In the genomic region with DNA sequence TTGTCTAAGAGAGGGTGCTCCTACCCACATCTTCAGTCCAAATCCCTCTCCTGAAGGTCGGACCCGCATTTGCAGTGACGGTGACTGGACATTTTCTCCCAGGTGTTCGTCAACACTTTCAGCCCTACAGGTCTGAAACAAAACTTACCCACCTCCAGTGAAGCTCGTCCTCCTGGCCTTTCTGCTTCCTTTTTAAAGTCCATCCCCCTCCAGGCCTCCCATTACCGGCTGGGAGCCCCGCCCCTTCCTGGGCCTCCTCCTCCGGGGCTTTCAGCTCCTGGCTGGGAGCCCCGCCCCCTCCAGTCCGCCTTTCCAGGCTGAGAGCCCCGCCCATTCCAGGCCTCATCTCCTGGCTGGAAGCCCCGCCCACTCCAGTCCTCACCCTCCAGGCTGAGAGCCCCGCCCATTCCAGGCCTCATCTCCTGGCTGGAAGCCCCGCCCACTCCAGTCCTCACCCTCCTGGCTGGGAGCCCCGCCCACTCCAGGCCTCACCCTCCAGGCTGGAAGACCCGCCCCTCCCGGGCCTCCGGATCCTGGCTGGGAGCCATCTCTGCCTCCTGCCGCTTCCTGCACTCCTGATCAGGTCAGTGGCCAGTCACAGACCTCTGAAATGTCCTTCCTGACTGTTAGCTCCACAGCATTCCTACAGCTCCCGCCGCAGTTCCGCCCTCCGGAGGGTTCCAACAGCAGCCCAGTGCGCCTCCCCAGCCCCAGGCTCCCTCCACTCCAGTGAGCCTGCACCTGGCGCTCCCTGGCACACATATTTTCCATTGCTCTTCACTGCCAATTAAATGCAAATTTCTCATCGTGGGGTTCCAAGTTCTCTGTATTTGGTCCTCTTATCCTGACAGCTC, we compare ENCODE assay signal across 1 cellular context.
TF ChIP-seq lines count a peak whose summit lies in the region.

No MANE protein-coding gene starts in this region.

TF ChIP-seq in HEK293, 187 proteins besides CTCF, POLR2A, EP300 and RAD21 (continued from another document and continues in another):
- TF ChIP-seq ZNF692 (tag by site-specific recombination; IDR thresholded peaks at IDR 0.05) = 0 out of 2 replicates have a peak, but pooled peaks have one; percentile 12
- peak; percentile 57; the same call in 1 of the 2 replicates for TF ChIP-seq ZNF2 (tag by site-specific recombination; IDR thresholded peaks at IDR 0.05)
- TF ChIP-seq KLF1 (tag by site-specific recombination; IDR thresholded peaks at IDR 0.05) = peak; percentile 60
- peak; percentile 50; the same call in 1 of the 2 replicates for TF ChIP-seq ZEB2 (tag by site-specific recombination; IDR thresholded peaks at IDR 0.05)
- TF ChIP-seq ZBTB20 (tag by site-specific recombination; IDR thresholded peaks at IDR 0.05) = peak; percentile 40; the same call in 1 of the 2 replicates
- TF ChIP-seq, protein P1, sequence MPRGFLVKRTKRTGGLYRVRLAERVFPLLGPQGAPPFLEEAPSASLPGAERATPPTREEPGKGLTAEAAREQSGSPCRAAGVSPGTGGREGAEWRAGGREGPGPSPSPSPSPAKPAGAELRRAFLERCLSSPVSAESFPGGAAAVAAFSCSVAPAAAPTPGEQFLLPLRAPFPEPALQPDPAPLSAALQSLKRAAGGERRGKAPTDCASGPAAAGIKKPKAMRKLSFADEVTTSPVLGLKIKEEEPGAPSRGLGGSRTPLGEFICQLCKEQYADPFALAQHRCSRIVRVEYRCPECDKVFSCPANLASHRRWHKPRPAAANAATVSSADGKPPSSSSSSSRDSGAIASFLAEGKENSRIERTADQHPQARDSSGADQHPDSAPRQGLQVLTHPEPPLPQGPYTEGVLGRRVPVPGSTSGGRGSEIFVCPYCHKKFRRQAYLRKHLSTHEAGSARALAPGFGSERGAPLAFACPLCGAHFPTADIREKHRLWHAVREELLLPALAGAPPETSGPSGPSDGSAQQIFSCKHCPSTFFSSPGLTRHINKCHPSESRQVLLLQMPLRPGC (tag by site-specific recombination; IDR thresholded peaks at IDR 0.05) = no peak
- TF ChIP-seq TCF7L2 (IDR thresholded peaks at IDR 0.05; ENCODE audit: borderline replicate concordance, low read depth, low read length) = no peak
- 0 out of 2 replicates have a peak, but pooled peaks have one; percentile 23 for TF ChIP-seq TRIM28 (IDR thresholded peaks at IDR 0.05; ENCODE audit: borderline replicate concordance, low read length)
- peak; percentile 93 for TF ChIP-seq ZNF600 (tag by site-specific recombination; IDR thresholded peaks at IDR 0.05)
- no peak for TF ChIP-seq ZNF513 (tag by site-specific recombination; IDR thresholded peaks at IDR 0.05)
- peak; percentile 88 for TF ChIP-seq SP2 (tag by site-specific recombination; IDR thresholded peaks at IDR 0.05)
- TF ChIP-seq KLF8 (tag by site-specific recombination; IDR thresholded peaks at IDR 0.05) = peak; percentile 25; the same call in 1 of the 2 replicates
- TF ChIP-seq ZNF10 (tag by site-specific recombination; IDR thresholded peaks at IDR 0.05) = peak; percentile 69
- TF ChIP-seq FEZF1 (tag by site-specific recombination; IDR thresholded peaks at IDR 0.05) = no peak
- 0 out of 2 replicates have a peak, but pooled peaks have one; percentile 44 for TF ChIP-seq ZNF660 (tag by site-specific recombination; IDR thresholded peaks at IDR 0.05)
- peak; percentile 70 for TF ChIP-seq OSR2 (tag by site-specific recombination; IDR thresholded peaks at IDR 0.05)
- TF ChIP-seq IKZF3 (tag by site-specific recombination; IDR thresholded peaks at IDR 0.05) = peak; percentile 85
- TF ChIP-seq ZBTB17 (tag by site-specific recombination; IDR thresholded peaks at IDR 0.05) = peak; percentile 89
- no peak for TF ChIP-seq ZNF510 (tag by site-specific recombination; IDR thresholded peaks at IDR 0.05; ENCODE audit: insufficient replicate concordance)
- TF ChIP-seq ZNF23 (tag by site-specific recombination; IDR thresholded peaks at IDR 0.05; ENCODE audit: borderline replicate concordance) = no peak
- peak; percentile 60; the same call in 1 of the 2 replicates for TF ChIP-seq KLF17 (tag by site-specific recombination; IDR thresholded peaks at IDR 0.05)
- TF ChIP-seq ZNF140 (tag by site-specific recombination; IDR thresholded peaks at IDR 0.05) = no peak
- TF ChIP-seq KLF10 (tag by site-specific recombination; IDR thresholded peaks at IDR 0.05) = peak; percentile 75; the same call in 1 of the 2 replicates
- TF ChIP-seq ZBTB44 (tag by site-specific recombination; IDR thresholded peaks at IDR 0.05) = 0 out of 2 replicates have a peak, but pooled peaks have one; percentile 9
- TF ChIP-seq ZNF560 (tag by site-specific recombination; IDR thresholded peaks at IDR 0.05; ENCODE audit: borderline replicate concordance) = no peak
- 0 out of 2 replicates have a peak, but pooled peaks have one; percentile 27 for TF ChIP-seq ZNF843 (tag by site-specific recombination; IDR thresholded peaks at IDR 0.05)
- TF ChIP-seq, protein P2, sequence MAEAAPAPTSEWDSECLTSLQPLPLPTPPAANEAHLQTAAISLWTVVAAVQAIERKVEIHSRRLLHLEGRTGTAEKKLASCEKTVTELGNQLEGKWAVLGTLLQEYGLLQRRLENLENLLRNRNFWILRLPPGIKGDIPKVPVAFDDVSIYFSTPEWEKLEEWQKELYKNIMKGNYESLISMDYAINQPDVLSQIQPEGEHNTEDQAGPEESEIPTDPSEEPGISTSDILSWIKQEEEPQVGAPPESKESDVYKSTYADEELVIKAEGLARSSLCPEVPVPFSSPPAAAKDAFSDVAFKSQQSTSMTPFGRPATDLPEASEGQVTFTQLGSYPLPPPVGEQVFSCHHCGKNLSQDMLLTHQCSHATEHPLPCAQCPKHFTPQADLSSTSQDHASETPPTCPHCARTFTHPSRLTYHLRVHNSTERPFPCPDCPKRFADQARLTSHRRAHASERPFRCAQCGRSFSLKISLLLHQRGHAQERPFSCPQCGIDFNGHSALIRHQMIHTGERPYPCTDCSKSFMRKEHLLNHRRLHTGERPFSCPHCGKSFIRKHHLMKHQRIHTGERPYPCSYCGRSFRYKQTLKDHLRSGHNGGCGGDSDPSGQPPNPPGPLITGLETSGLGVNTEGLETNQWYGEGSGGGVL (tag by site-specific recombination; IDR thresholded peaks at IDR 0.05) = peak; percentile 88
- TF ChIP-seq ZXDB (tag by site-specific recombination; IDR thresholded peaks at IDR 0.05) = peak; percentile 37; the same call in 1 of the 2 replicates
- TF ChIP-seq PRDM10 (tag by site-specific recombination; IDR thresholded peaks at IDR 0.05) = peak; percentile 60
- TF ChIP-seq ZNF521 (tag by site-specific recombination; IDR thresholded peaks at IDR 0.05) = no peak
- TF ChIP-seq, protein P3, sequence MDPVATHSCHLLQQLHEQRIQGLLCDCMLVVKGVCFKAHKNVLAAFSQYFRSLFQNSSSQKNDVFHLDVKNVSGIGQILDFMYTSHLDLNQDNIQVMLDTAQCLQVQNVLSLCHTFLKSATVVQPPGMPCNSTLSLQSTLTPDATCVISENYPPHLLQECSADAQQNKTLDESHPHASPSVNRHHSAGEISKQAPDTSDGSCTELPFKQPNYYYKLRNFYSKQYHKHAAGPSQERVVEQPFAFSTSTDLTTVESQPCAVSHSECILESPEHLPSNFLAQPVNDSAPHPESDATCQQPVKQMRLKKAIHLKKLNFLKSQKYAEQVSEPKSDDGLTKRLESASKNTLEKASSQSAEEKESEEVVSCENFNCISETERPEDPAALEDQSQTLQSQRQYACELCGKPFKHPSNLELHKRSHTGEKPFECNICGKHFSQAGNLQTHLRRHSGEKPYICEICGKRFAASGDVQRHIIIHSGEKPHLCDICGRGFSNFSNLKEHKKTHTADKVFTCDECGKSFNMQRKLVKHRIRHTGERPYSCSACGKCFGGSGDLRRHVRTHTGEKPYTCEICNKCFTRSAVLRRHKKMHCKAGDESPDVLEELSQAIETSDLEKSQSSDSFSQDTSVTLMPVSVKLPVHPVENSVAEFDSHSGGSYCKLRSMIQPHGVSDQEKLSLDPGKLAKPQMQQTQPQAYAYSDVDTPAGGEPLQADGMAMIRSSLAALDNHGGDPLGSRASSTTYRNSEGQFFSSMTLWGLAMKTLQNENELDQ (tag by site-specific recombination; IDR thresholded peaks at IDR 0.05; ENCODE audit: low read depth) = no peak
- no peak for TF ChIP-seq ZNF404 (tag by site-specific recombination; IDR thresholded peaks at IDR 0.05)
- peak; percentile 42; the same call in 1 of the 2 replicates for TF ChIP-seq ZNF280D (tag by site-specific recombination; IDR thresholded peaks at IDR 0.05)
- TF ChIP-seq GLIS2 (tag by site-specific recombination; IDR thresholded peaks at IDR 0.05) = peak; percentile 69
- TF ChIP-seq ZNF596 (tag by site-specific recombination; IDR thresholded peaks at IDR 0.05) = no peak
